Comparison of ENCODE assay signal across 20 cellular contexts in genomic region chr10:28710227-28710889, GRCh38. TPM values are rescaled to one million over a fixed set of nuclear protein-coding genes. Genes with fewer than 3 reads are reported as not detected.
"Had no signal": no experiment of that assay in that cellular context is flagged by ENCODE, and none has a peak within 500 bp of the region (broad histone marks: within the 10 kb centered on the region; RNA-seq: fewer than 3 reads in every experiment).

No MANE protein-coding gene starts in this region.

- H3K4me1 Mint-ChIP-seq: activated CD4-positive, alpha-beta T cell treated with anti-CD3 and anti-CD28 coated beads, Interleukin-2, amount 10 ng/mL, durations not matched to agents 7 days and 5 days; activated naive CD4-positive, alpha-beta T cell treated with anti-CD3 and anti-CD28 coated beads, Interleukin-2, amount 10 ng/mL, durations not matched to agents 7 days and 5 days; activated naive CD8-positive, alpha-beta T cell treated with anti-CD3 and anti-CD28 coated beads, Interleukin-2, amount 50 U/mL, for 24 hours; naive thymus-derived CD4-positive, alpha-beta T cell had no signal

- H3K27ac Mint-ChIP-seq: activated CD4-positive, alpha-beta T cell treated with anti-CD3 and anti-CD28 coated beads, Interleukin-2, amount 10 ng/mL, durations not matched to agents 7 days and 5 days; activated CD8-positive, alpha-beta T cell treated with anti-CD3 and anti-CD28 coated beads, Interleukin-2, amount 10 ng/mL, durations not matched to agents 7 days and 5 days; activated naive CD4-positive, alpha-beta T cell treated with anti-CD3 and anti-CD28 coated beads, Interleukin-2, amount 10 ng/mL, durations not matched to agents 7 days and 5 days; activated naive CD8-positive, alpha-beta T cell treated with anti-CD3 and anti-CD28 coated beads, Interleukin-2, amount 50 U/mL, for 24 hours; naive thymus-derived CD4-positive, alpha-beta T cell; neural progenitor cell had no signal

- H3K4me3 ChIP-seq: breast epithelium, mucosa of descending colon, neural progenitor cell had no signal

- H3K36me3 Mint-ChIP-seq: activated naive CD4-positive, alpha-beta T cell treated with anti-CD3 and anti-CD28 coated beads, Interleukin-2, amount 10 ng/mL, durations not matched to agents 7 days and 5 days; naive thymus-derived CD4-positive, alpha-beta T cell; neural progenitor cell had no signal

- DNase-seq: activated CD4-positive, alpha-beta T cell treated with anti-CD3 and anti-CD28 coated beads, Interleukin-2, amount 10 ng/mL, durations not matched to agents 7 days and 5 days; activated CD8-positive, alpha-beta T cell treated with anti-CD3 and anti-CD28 coated beads, Interleukin-2, amount 10 ng/mL, durations not matched to agents 7 days and 5 days; activated naive CD4-positive, alpha-beta T cell treated with anti-CD3 and anti-CD28 coated beads, Interleukin-2, amount 10 ng/mL, durations not matched to agents 7 days and 5 days; activated naive CD8-positive, alpha-beta T cell treated with anti-CD3 and anti-CD28 coated beads, Interleukin-2, amount 50 U/mL, for 24 hours; activated T-cell treated with anti-CD3 and anti-CD28 coated beads, Interleukin-2, amount 50 U/mL, for 4 hours; aorta; effector CD4-positive, alpha-beta T cell; left colon; mucosa of descending colon; naive thymus-derived CD4-positive, alpha-beta T cell; SK-N-SH; stimulated activated CD4-positive, alpha-beta T cell treated with anti-CD3 and anti-CD28 coated beads, Interleukin-12 subunit alpha, Interleukin-12 subunit beta, amount 100 ng/mL, for 4 hours; stimulated activated CD4-positive, alpha-beta T cell treated with anti-CD3 and anti-CD28 coated beads, Interleukin-1b, Interleukin-23, amount 100 ng/mL, for 48 hours; stimulated activated naive CD8-positive, alpha-beta T cell treated with anti-CD3 and anti-CD28 coated beads, Interleukin-15, Interleukin-2, amounts not matched to agents 100 U/mL and 50 U/mL, for 24 hours; T-helper 1 cell; T1000 had no signal

- H3K27me3 Mint-ChIP-seq: activated naive CD8-positive, alpha-beta T cell treated with anti-CD3 and anti-CD28 coated beads, Interleukin-2, amount 50 U/mL, for 24 hours had no signal

- H3K36me3 ChIP-seq: breast epithelium, neural progenitor cell had no signal

- H3K27me3 ChIP-seq: breast epithelium, neural progenitor cell had no signal

- H3K4me1 ChIP-seq: breast epithelium, neural progenitor cell had no signal

- H3K9me3 ChIP-seq: breast epithelium, mucosa of descending colon, SK-N-SH had no signal

- H3K4me2 ChIP-seq: neural progenitor cell, SK-N-SH had no signal

- ATAC-seq: activated CD4-positive, CD25-positive, alpha-beta regulatory T cell treated with anti-CD3 and anti-CD28 coated beads, Interleukin-2, amount 50 U/mL, for 24 hours; activated CD8-positive, alpha-beta T cell treated with anti-CD3 and anti-CD28 coated beads, Interleukin-2, amount 10 ng/mL, durations not matched to agents 7 days and 5 days; activated naive CD8-positive, alpha-beta T cell treated with anti-CD3 and anti-CD28 coated beads, Interleukin-2, amount 50 U/mL, for 24 hours; activated T-cell treated with anti-CD3 and anti-CD28 coated beads, Interleukin-2, amount 50 U/mL, for 4 hours; left colon; mucosa of descending colon; naive thymus-derived CD4-positive, alpha-beta T cell; stimulated activated naive CD8-positive, alpha-beta T cell treated with anti-CD3 and anti-CD28 coated beads, Interleukin-15, Interleukin-2, amounts not matched to agents 100 U/mL and 50 U/mL, for 24 hours had no signal

- H2AFZ ChIP-seq: neural progenitor cell had no signal

- H3K9ac ChIP-seq: neural progenitor cell, SK-N-SH had no signal

- H3K27ac ChIP-seq: breast epithelium, neural progenitor cell had no signal

- FAIRE-seq: frontal cortex had no signal

- H3K4me3 Mint-ChIP-seq: activated CD4-positive, alpha-beta T cell treated with anti-CD3 and anti-CD28 coated beads, Interleukin-2, amount 10 ng/mL, durations not matched to agents 7 days and 5 days; activated CD8-positive, alpha-beta T cell treated with anti-CD3 and anti-CD28 coated beads, Interleukin-2, amount 10 ng/mL, durations not matched to agents 7 days and 5 days; activated naive CD4-positive, alpha-beta T cell treated with anti-CD3 and anti-CD28 coated beads, Interleukin-2, amount 10 ng/mL, durations not matched to agents 7 days and 5 days; activated naive CD8-positive, alpha-beta T cell treated with anti-CD3 and anti-CD28 coated beads, Interleukin-2, amount 50 U/mL, for 24 hours; activated T-cell treated with anti-CD3 and anti-CD28 coated beads, Interleukin-2, amount 50 U/mL, for 4 hours; naive thymus-derived CD4-positive, alpha-beta T cell; neural progenitor cell had no signal

- H3K9me3 Mint-ChIP-seq: activated CD4-positive, alpha-beta T cell treated with anti-CD3 and anti-CD28 coated beads, Interleukin-2, amount 10 ng/mL, durations not matched to agents 7 days and 5 days; activated naive CD4-positive, alpha-beta T cell treated with anti-CD3 and anti-CD28 coated beads, Interleukin-2, amount 10 ng/mL, durations not matched to agents 7 days and 5 days; activated naive CD8-positive, alpha-beta T cell treated with anti-CD3 and anti-CD28 coated beads, Interleukin-2, amount 50 U/mL, for 24 hours; activated T-cell treated with anti-CD3 and anti-CD28 coated beads, Interleukin-2, amount 50 U/mL, for 4 hours; neural progenitor cell had no signal

RNA-seq across cellular contexts. Expression of gene BAMBI, which starts 33.0 kb away (rescaled TPM):
- total RNA-seq: activated CD4-positive, alpha-beta T cell treated with anti-CD3 and anti-CD28 coated beads, Interleukin-2, amount 10 ng/mL, durations not matched to agents 7 days and 5 days had no signal
- polyA plus RNA-seq: naive thymus-derived CD4-positive, alpha-beta T cell had no signal
